In the genomic region with DNA sequence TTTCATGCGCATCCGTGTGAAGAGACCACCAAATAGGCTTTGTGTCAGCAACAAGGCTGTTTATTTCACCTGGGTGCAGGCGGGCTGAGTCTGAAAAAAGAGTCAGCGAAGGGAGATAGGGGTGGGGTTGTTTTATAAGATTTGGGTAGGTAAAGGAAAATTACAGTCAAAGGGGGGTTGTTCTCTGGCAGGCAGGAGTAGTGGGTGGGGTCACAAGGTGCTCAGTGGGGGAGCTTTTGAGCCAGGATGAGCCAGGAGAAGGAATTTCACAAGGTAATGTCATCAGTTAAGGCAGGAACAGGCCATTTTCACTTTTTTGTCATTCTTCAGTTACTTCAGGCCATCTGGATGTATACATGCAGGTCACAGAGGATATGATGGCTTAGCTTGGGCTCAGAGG, we compare ENCODE assay signal across 18 cellular contexts. TPM values are rescaled to one million over a fixed set of nuclear protein-coding genes. Genes with fewer than 3 reads are reported as not detected.
"Had no signal": no experiment of that assay in that cellular context is flagged by ENCODE, and none has a peak within 500 bp of the region (broad histone marks: within the 10 kb centered on the region; RNA-seq: fewer than 3 reads in every experiment).

No MANE protein-coding gene starts in this region.

RNA-seq across cellular contexts. Expression of gene STRIT1, which starts 19.0 kb away (rescaled TPM):
- total RNA-seq: natural killer cell; natural killer cell treated with Interleukin-12 subunit alpha and Interleukin-12 subunit beta and Interleukin-15 and Interleukin-18, amount 100 ng/mL, for 72 hours; neural crest cell; occipital lobe; omental fat pad; osteoblast; osteocyte; ovary; pancreas; posterior vena cava; progenitor cell of endocrine pancreas; pulmonary artery endothelial cell; renal cortical epithelial cell; right atrium auricular region; sciatic nerve; sigmoid colon; smooth muscle cell; spleen had no signal
- polyA plus RNA-seq: ovary, smooth muscle cell had no signal
